Comparison of ENCODE assay signal across 19 cellular contexts in the genomic region with DNA sequence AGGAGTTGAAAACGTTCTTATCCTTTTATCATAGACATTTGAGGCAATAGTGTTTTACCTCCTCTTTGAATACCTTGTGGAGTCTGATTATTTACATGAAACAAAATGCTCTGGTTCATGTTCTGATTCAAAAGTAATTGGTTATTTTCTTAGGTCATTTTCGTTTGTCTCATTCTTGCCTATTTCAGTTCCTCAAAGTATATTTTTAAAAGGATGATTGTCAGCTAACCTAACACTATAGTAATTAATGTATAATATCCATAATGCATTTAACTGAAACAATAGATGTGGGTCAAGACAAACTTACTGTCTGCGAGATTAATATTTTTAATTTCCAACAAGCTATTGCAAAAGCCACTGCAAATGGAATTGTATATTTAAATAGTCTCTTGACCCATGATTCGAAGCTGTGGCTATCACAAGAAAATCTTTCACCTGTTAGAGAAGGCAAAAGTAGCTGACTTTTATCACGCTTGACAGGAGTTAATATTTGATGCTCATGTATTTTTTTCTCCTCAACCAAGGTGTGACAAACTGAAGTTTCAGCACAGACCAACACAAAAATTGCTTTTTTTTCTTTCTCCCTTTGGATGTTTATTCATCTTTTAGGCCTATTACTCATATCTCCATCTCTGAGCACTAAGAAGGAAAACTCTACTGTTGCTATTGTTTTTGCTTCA. TPM values are rescaled to one million over a fixed set of nuclear protein-coding genes. Genes with fewer than 3 reads are reported as not detected.
DNase-seq lines count a peak whose midpoint lies in the region; ATAC-seq, FAIRE-seq and TF ChIP-seq lines count a peak whose summit lies in the region.
"Not testable (repeated sequence)": the region's sequence is repeated elsewhere in the genome, so short reads cannot be mapped to it uniquely, and the experiment has no call there.
"Had no signal": no experiment of that assay in that cellular context is flagged by ENCODE, and none has a peak within 500 bp of the region (broad histone marks: within the 10 kb centered on the region; RNA-seq: fewer than 3 reads in every experiment).

No MANE protein-coding gene starts in this region.

- TF ChIP-seq CTCF in K562 (IDR thresholded peaks at IDR 0.05 in 2 of 3, conservative IDR thresholded peaks at IDR 0.05 in 1 of 3; ENCODE audit: insufficient read depth in 2 of 3, low read depth in 1 of 3, low read length in 3 of 3): not testable (repeated sequence)

- H2AFZ ChIP-seq in K562 (ENCODE audit: low read depth, low read length): not testable (repeated sequence)

- not testable (repeated sequence) for BruUV-seq in K562 (replicated peaks; lab: Mats Ljungman, UMichigan)

- FAIRE-seq in K562 (lab: Jason Lieb, UNC): peak; percentile 15

- TF ChIP-seq RAD21 in K562 (CRISPR knock-in tag; conservative IDR thresholded peaks at IDR 0.05 in 1 of 2, IDR thresholded peaks at IDR 0.05 in 1 of 2): not testable (repeated sequence)

- H3K9me3 ChIP-seq in K562 (replicated peaks; ENCODE audit: control insufficient read depth, insufficient read depth, low read depth, low read length): not testable (repeated sequence)

- not testable (repeated sequence) for H3K27ac ChIP-seq in K562 (ENCODE audit: extremely low read depth, low read depth, low read length)

- ATAC-seq in GM18502 (IDR thresholded peaks at IDR 0.05; ENCODE audit: poor library complexity, unreplicated experiment) (peak; percentile 65), GM18909 (IDR thresholded peaks at IDR 0.05; ENCODE audit: poor library complexity, unreplicated experiment) (peak; percentile 64), GM19463 (IDR thresholded peaks at IDR 0.05; ENCODE audit: unreplicated experiment) (peak; percentile 45), GM21717 (IDR thresholded peaks at IDR 0.05; ENCODE audit: unreplicated experiment) (peak; percentile 62), HG02852 (IDR thresholded peaks at IDR 0.05; ENCODE audit: unreplicated experiment) (peak; percentile 60), HG03095 (IDR thresholded peaks at IDR 0.05; ENCODE audit: unreplicated experiment) (peak; percentile 78), HG03442 (IDR thresholded peaks at IDR 0.05; ENCODE audit: unreplicated experiment) (peak; percentile 62)
- not testable (repeated sequence) for ATAC-seq in K562

- H3K4me1 ChIP-seq in K562 (replicated peaks in 1 of 2; ENCODE audit: control insufficient read depth in 2 of 2, insufficient read depth in 2 of 2, low read length in 2 of 2): not testable (repeated sequence)

- H3K79me2 ChIP-seq in K562 (ENCODE audit: control insufficient read depth, insufficient read depth, low read length): not testable (repeated sequence)

- not testable (repeated sequence) for H3K9me1 ChIP-seq in K562 (ENCODE audit: control insufficient read depth, insufficient read depth, low read length)

- not testable (repeated sequence) for TF ChIP-seq POLR2A in K562 (conservative IDR thresholded peaks at IDR 0.05)

- TF ChIP-seq EP300 in K562 (IDR thresholded peaks at IDR 0.05; ENCODE audit: low read length): not testable (repeated sequence)

- H3K4me3 ChIP-seq in K562: not testable (repeated sequence)

- H3K27me3 ChIP-seq in K562 (ENCODE audit: control insufficient read depth in 2 of 2, insufficient read depth in 2 of 2, low read length in 2 of 2): not testable (repeated sequence)

- 0% methylated on average over 2 of the region's 5 CpGs for WGBS in K562 (ENCODE audit: insufficient coverage, low coverage, missing lambda C conversion rate)

- H3K4me2 ChIP-seq in K562 (ENCODE audit: insufficient read depth, low read length): not testable (repeated sequence)

- POLR2A ChIA-PET in K562 (lab: Yijun Ruan, JAX): not testable (repeated sequence)

- not testable (repeated sequence) for H3K9ac ChIP-seq in K562 (ENCODE audit: insufficient read depth in 1 of 2, low read depth in 2 of 2, low read length in 2 of 2)

- CTCF ChIA-PET in K562 (lab: Yijun Ruan, JAX; ENCODE audit: low intra/inter-chr PET ratio): not testable (repeated sequence)

- not testable (repeated sequence) for H4K20me1 ChIP-seq in K562 (replicated peaks; ENCODE audit: control insufficient read depth, insufficient read depth, low read length)

- not testable (repeated sequence) for DNase-seq in K562 (ENCODE audit: extremely low read depth in 1 of 4, low spot score in 3 of 4)

- intact Hi-C loops in K562 (cut with micrococcal nuclease): not testable (repeated sequence)

- H3K36me3 ChIP-seq in K562 (ENCODE audit: control insufficient read depth, insufficient read depth, low read length): not testable (repeated sequence)

- in situ Hi-C loops in K562 (cut with MboI): not testable (repeated sequence)

RNA-seq across cellular contexts. Expression of a gene that starts 5.2 kb away (rescaled TPM):
- total RNA-seq in K562 (2011; cell fraction: chromatin; rRNA removed; ENCODE audit: low replicate concordance): not detected in 2 replicates
- total RNA-seq in K562 (2011; cell fraction: nucleolus; rRNA removed): not detected in 2 replicates
- total RNA-seq in K562 (2011; cell fraction: nucleoplasm; rRNA removed): not detected in 2 replicates
- not detected in 2 replicates for total RNA-seq in K562 (2014; rRNA removed)
- not detected in 2 replicates for total RNA-seq in K562 (2014; rRNA removed; fragmentation: Illumina TruSeq; extraction: Trizol)
- not detected in 2 replicates for total RNA-seq in K562 (2015; rRNA removed; fragmentation: Illumina TruSeq; extraction: Trizol)
- total RNA-seq in K562 (2021): not detected in 2 replicates
- polyA plus RNA-seq in K562 (2011; rRNA removed): not detected in 2 replicates
- polyA plus RNA-seq in K562 (2011; cell fraction: cytosol; rRNA removed): not detected in 2 replicates
- polyA plus RNA-seq in K562 (2011; cell fraction: nucleus; rRNA removed): not detected in 2 replicates
- polyA plus RNA-seq in K562 (2012): not detected in 2 replicates
- not detected in 2 replicates for polyA plus RNA-seq in K562 (2014; fragmentation: Illumina TruSeq; extraction: Trizol)
- polyA plus RNA-seq in K562 (2014; fragmentation: Nextera tagmentation; extraction: Ambion mirVana): not detected
- not detected in 2 replicates for polyA plus RNA-seq in K562 (2014; rRNA removed)
- not detected in 2 replicates for polyA minus RNA-seq in K562 (2011; rRNA and poly(A)+ RNA removed)
- polyA minus RNA-seq in K562 (2011; cell fraction: cytosol; rRNA and poly(A)+ RNA removed): not detected in 2 replicates
- not detected in 2 replicates for polyA minus RNA-seq in K562 (2011; cell fraction: nucleus; rRNA and poly(A)+ RNA removed)
- total RNA-seq: activated CD4-positive, alpha-beta T cell treated with anti-CD3 and anti-CD28 coated beads, Interleukin-2, amount 10 ng/mL, durations not matched to agents 24 days and 14 days; activated CD8-positive, alpha-beta memory T cell treated with anti-CD3 and anti-CD28 coated beads, Interleukin-2, amount 10 ng/mL, durations not matched to agents 7 days and 5 days; activated T-helper 1 cell treated with anti-CD3 and anti-CD28 coated beads, Interleukin-12 subunit alpha, Interleukin-12 subunit beta, Interleukin-2, Interleukin-4 antibody, amounts not matched to agents 30 ng/mL and 10 ng/mL and 1 ng/mL, durations not matched to agents 14 hours and 24 hours and 36 hours; aorta; dermis blood vessel endothelial cell; HT-29; mammary epithelial cell; pulmonary artery endothelial cell; SK-MEL-5; skeletal muscle tissue; thoracic aorta had no signal
- polyA plus RNA-seq: aorta, mammary epithelial cell had no signal

RNA-seq across cellular contexts. Expression of a gene that starts 22.5 kb away (rescaled TPM):
- total RNA-seq in K562 (2011; cell fraction: chromatin; rRNA removed; ENCODE audit: low replicate concordance): not detected in 2 replicates
- total RNA-seq in K562 (2011; cell fraction: nucleolus; rRNA removed): not detected in 2 replicates
- total RNA-seq in K562 (2011; cell fraction: nucleoplasm; rRNA removed): not detected in 2 replicates
- total RNA-seq in K562 (2014; rRNA removed) (not detected in 2 replicates), K562 (2014; rRNA removed; fragmentation: Illumina TruSeq; extraction: Trizol) (not detected in 2 replicates), K562 (2015; rRNA removed; fragmentation: Illumina TruSeq; extraction: Trizol) (not detected in 2 replicates), K562 (2021) (not detected in 2 replicates)
- polyA plus RNA-seq in K562 (2011; rRNA removed) (not detected in 2 replicates), K562 (2014; fragmentation: Illumina TruSeq; extraction: Trizol) (not detected in 2 replicates), K562 (2014; fragmentation: Nextera tagmentation; extraction: Ambion mirVana) (not detected), K562 (2014; rRNA removed) (not detected in 2 replicates)
- not detected in 2 replicates for polyA plus RNA-seq in K562 (2011; cell fraction: cytosol; rRNA removed)
- polyA plus RNA-seq in K562 (2011; cell fraction: nucleus; rRNA removed): not detected in 2 replicates
- polyA plus RNA-seq in K562 (2012): not detected in 2 replicates
- polyA minus RNA-seq in K562 (2011; rRNA and poly(A)+ RNA removed): not detected in 2 replicates
- polyA minus RNA-seq in K562 (2011; cell fraction: cytosol; rRNA and poly(A)+ RNA removed): not detected in 2 replicates
- not detected in 2 replicates for polyA minus RNA-seq in K562 (2011; cell fraction: nucleus; rRNA and poly(A)+ RNA removed)
- total RNA-seq: activated CD4-positive, alpha-beta T cell treated with anti-CD3 and anti-CD28 coated beads, Interleukin-2, amount 10 ng/mL, durations not matched to agents 24 days and 14 days; activated CD8-positive, alpha-beta memory T cell treated with anti-CD3 and anti-CD28 coated beads, Interleukin-2, amount 10 ng/mL, durations not matched to agents 7 days and 5 days; activated T-helper 1 cell treated with anti-CD3 and anti-CD28 coated beads, Interleukin-12 subunit alpha, Interleukin-12 subunit beta, Interleukin-2, Interleukin-4 antibody, amounts not matched to agents 30 ng/mL and 10 ng/mL and 1 ng/mL, durations not matched to agents 14 hours and 24 hours and 36 hours; aorta; dermis blood vessel endothelial cell; HT-29; mammary epithelial cell; pulmonary artery endothelial cell; SK-MEL-5; skeletal muscle tissue; thoracic aorta had no signal
- polyA plus RNA-seq: aorta, mammary epithelial cell had no signal

RNA-seq across cellular contexts. Expression of a gene that starts 37.8 kb away (rescaled TPM):
- total RNA-seq in K562 (2011; cell fraction: chromatin; rRNA removed; ENCODE audit: low replicate concordance): not detected in 2 replicates
- total RNA-seq in K562 (2011; cell fraction: nucleolus; rRNA removed): not detected in 2 replicates
- total RNA-seq in K562 (2011; cell fraction: nucleoplasm; rRNA removed): not detected in 2 replicates
- total RNA-seq in K562 (2014; rRNA removed): not detected in 2 replicates
- total RNA-seq in K562 (2014; rRNA removed; fragmentation: Illumina TruSeq; extraction: Trizol): not detected in 2 replicates
- not detected in 2 replicates for total RNA-seq in K562 (2015; rRNA removed; fragmentation: Illumina TruSeq; extraction: Trizol)
- not detected in 2 replicates for total RNA-seq in K562 (2021)
- polyA plus RNA-seq in K562 (2011; rRNA removed): not detected in 2 replicates
- polyA plus RNA-seq in K562 (2011; cell fraction: cytosol; rRNA removed): not detected in 2 replicates
- not detected in 2 replicates for polyA plus RNA-seq in K562 (2011; cell fraction: nucleus; rRNA removed)
- polyA plus RNA-seq in K562 (2012): not detected in 2 replicates
- not detected in 2 replicates for polyA plus RNA-seq in K562 (2014; fragmentation: Illumina TruSeq; extraction: Trizol)
- not detected for polyA plus RNA-seq in K562 (2014; fragmentation: Nextera tagmentation; extraction: Ambion mirVana)
- not detected in 2 replicates for polyA plus RNA-seq in K562 (2014; rRNA removed)
- not detected in 2 replicates for polyA minus RNA-seq in K562 (2011; rRNA and poly(A)+ RNA removed)
- not detected in 2 replicates for polyA minus RNA-seq in K562 (2011; cell fraction: cytosol; rRNA and poly(A)+ RNA removed)
- not detected in 2 replicates for polyA minus RNA-seq in K562 (2011; cell fraction: nucleus; rRNA and poly(A)+ RNA removed)
- total RNA-seq: activated CD4-positive, alpha-beta T cell treated with anti-CD3 and anti-CD28 coated beads, Interleukin-2, amount 10 ng/mL, durations not matched to agents 24 days and 14 days; activated CD8-positive, alpha-beta memory T cell treated with anti-CD3 and anti-CD28 coated beads, Interleukin-2, amount 10 ng/mL, durations not matched to agents 7 days and 5 days; activated T-helper 1 cell treated with anti-CD3 and anti-CD28 coated beads, Interleukin-12 subunit alpha, Interleukin-12 subunit beta, Interleukin-2, Interleukin-4 antibody, amounts not matched to agents 30 ng/mL and 10 ng/mL and 1 ng/mL, durations not matched to agents 14 hours and 24 hours and 36 hours; aorta; dermis blood vessel endothelial cell; HT-29; mammary epithelial cell; pulmonary artery endothelial cell; SK-MEL-5; skeletal muscle tissue; thoracic aorta had no signal
- polyA plus RNA-seq: aorta, mammary epithelial cell had no signal

RNA-seq across cellular contexts. Expression of a gene that starts 47.8 kb away (rescaled TPM):
- not detected in 2 replicates for total RNA-seq in K562 (2011; cell fraction: chromatin; rRNA removed; ENCODE audit: low replicate concordance)
- not detected in 2 replicates for total RNA-seq in K562 (2011; cell fraction: nucleolus; rRNA removed)
- not detected in 2 replicates for total RNA-seq in K562 (2011; cell fraction: nucleoplasm; rRNA removed)
- total RNA-seq in K562 (2014; rRNA removed): not detected in 2 replicates
- not detected in 2 replicates for total RNA-seq in K562 (2014; rRNA removed; fragmentation: Illumina TruSeq; extraction: Trizol)
- total RNA-seq in K562 (2015; rRNA removed; fragmentation: Illumina TruSeq; extraction: Trizol): not detected in 2 replicates
- not detected in 2 replicates for total RNA-seq in K562 (2021)
- not detected in 2 replicates for polyA plus RNA-seq in K562 (2011; rRNA removed)
- not detected in 2 replicates for polyA plus RNA-seq in K562 (2011; cell fraction: cytosol; rRNA removed)
- polyA plus RNA-seq in K562 (2011; cell fraction: nucleus; rRNA removed): not detected in 2 replicates
- not detected in 2 replicates for polyA plus RNA-seq in K562 (2012)
- polyA plus RNA-seq in K562 (2014; fragmentation: Illumina TruSeq; extraction: Trizol): not detected in 2 replicates
- polyA plus RNA-seq in K562 (2014; fragmentation: Nextera tagmentation; extraction: Ambion mirVana): not detected
- polyA plus RNA-seq in K562 (2014; rRNA removed): not detected in 2 replicates
- polyA minus RNA-seq in K562 (2011; rRNA and poly(A)+ RNA removed): not detected in 2 replicates
- polyA minus RNA-seq in K562 (2011; cell fraction: cytosol; rRNA and poly(A)+ RNA removed): not detected in 2 replicates
- polyA minus RNA-seq in K562 (2011; cell fraction: nucleus; rRNA and poly(A)+ RNA removed): not detected in 2 replicates
- total RNA-seq: activated CD4-positive, alpha-beta T cell treated with anti-CD3 and anti-CD28 coated beads, Interleukin-2, amount 10 ng/mL, durations not matched to agents 24 days and 14 days; activated CD8-positive, alpha-beta memory T cell treated with anti-CD3 and anti-CD28 coated beads, Interleukin-2, amount 10 ng/mL, durations not matched to agents 7 days and 5 days; activated T-helper 1 cell treated with anti-CD3 and anti-CD28 coated beads, Interleukin-12 subunit alpha, Interleukin-12 subunit beta, Interleukin-2, Interleukin-4 antibody, amounts not matched to agents 30 ng/mL and 10 ng/mL and 1 ng/mL, durations not matched to agents 14 hours and 24 hours and 36 hours; aorta; dermis blood vessel endothelial cell; HT-29; mammary epithelial cell; pulmonary artery endothelial cell; SK-MEL-5; skeletal muscle tissue; thoracic aorta had no signal
- polyA plus RNA-seq: mammary epithelial cell had no signal

RNA-seq across cellular contexts. Expression of a gene that starts 57.3 kb away (rescaled TPM):
- total RNA-seq in K562 (2011; cell fraction: chromatin; rRNA removed; ENCODE audit: low replicate concordance): not detected in 2 replicates
- total RNA-seq in K562 (2011; cell fraction: nucleolus; rRNA removed): not detected in 2 replicates
- total RNA-seq in K562 (2011; cell fraction: nucleoplasm; rRNA removed): not detected in 2 replicates
- total RNA-seq in K562 (2014; rRNA removed): not detected in 2 replicates
- not detected in 2 replicates for total RNA-seq in K562 (2014; rRNA removed; fragmentation: Illumina TruSeq; extraction: Trizol)
- not detected in 2 replicates for total RNA-seq in K562 (2015; rRNA removed; fragmentation: Illumina TruSeq; extraction: Trizol)
- not detected in 2 replicates for total RNA-seq in K562 (2021)
- not detected in 2 replicates for polyA plus RNA-seq in K562 (2011; rRNA removed)
- not detected in 2 replicates for polyA plus RNA-seq in K562 (2011; cell fraction: cytosol; rRNA removed)
- not detected in 2 replicates for polyA plus RNA-seq in K562 (2011; cell fraction: nucleus; rRNA removed)
- not detected in 2 replicates for polyA plus RNA-seq in K562 (2012)
- polyA plus RNA-seq in K562 (2014; fragmentation: Illumina TruSeq; extraction: Trizol): not detected in 2 replicates
- not detected for polyA plus RNA-seq in K562 (2014; fragmentation: Nextera tagmentation; extraction: Ambion mirVana)
- polyA plus RNA-seq in K562 (2014; rRNA removed): 0.01 TPM in 1 of 2 replicates, not detected in the other
- not detected in 2 replicates for polyA minus RNA-seq in K562 (2011; rRNA and poly(A)+ RNA removed)
- not detected in 2 replicates for polyA minus RNA-seq in K562 (2011; cell fraction: cytosol; rRNA and poly(A)+ RNA removed)
- not detected in 2 replicates for polyA minus RNA-seq in K562 (2011; cell fraction: nucleus; rRNA and poly(A)+ RNA removed)
- total RNA-seq: activated CD4-positive, alpha-beta T cell treated with anti-CD3 and anti-CD28 coated beads, Interleukin-2, amount 10 ng/mL, durations not matched to agents 24 days and 14 days; activated CD8-positive, alpha-beta memory T cell treated with anti-CD3 and anti-CD28 coated beads, Interleukin-2, amount 10 ng/mL, durations not matched to agents 7 days and 5 days; activated T-helper 1 cell treated with anti-CD3 and anti-CD28 coated beads, Interleukin-12 subunit alpha, Interleukin-12 subunit beta, Interleukin-2, Interleukin-4 antibody, amounts not matched to agents 30 ng/mL and 10 ng/mL and 1 ng/mL, durations not matched to agents 14 hours and 24 hours and 36 hours; aorta; dermis blood vessel endothelial cell; HT-29; mammary epithelial cell; pulmonary artery endothelial cell; SK-MEL-5; skeletal muscle tissue; thoracic aorta had no signal
- polyA plus RNA-seq: aorta, mammary epithelial cell had no signal
